11 cellular contexts compared by ENCODE assay signal in genomic region chr9:127767405-127767804, GRCh38. TPM values are rescaled to one million over a fixed set of nuclear protein-coding genes. Genes with fewer than 3 reads are reported as not detected.
DNase-seq lines count a peak whose midpoint lies in the region; ATAC-seq and TF ChIP-seq lines count a peak whose summit lies in the region.
"Had no signal": no experiment of that assay in that cellular context is flagged by ENCODE, and none has a peak within 500 bp of the region (broad histone marks: within the 10 kb centered on the region; RNA-seq: fewer than 3 reads in every experiment).

No MANE protein-coding gene starts in this region.

- peaks cover 2% of the 10 kb centered on the region for H3K36me3 Mint-ChIP-seq in T-helper 17 cell (ENCODE audit: low read depth)

- H3K27me3 ChIP-seq in HL-60 (ENCODE audit: insufficient read depth, poor library complexity, severe bottlenecking): no peaks in the 10 kb centered on the region
- no peaks in the 10 kb centered on the region for H3K27me3 ChIP-seq in esophagus (ENCODE audit: control insufficient read depth in 1 of 2, insufficient read depth in 2 of 2, low read length in 2 of 2)
- H3K27me3 ChIP-seq in rectal smooth muscle tissue (ENCODE audit: control insufficient read depth, insufficient read depth, low read length): no peaks in the 10 kb centered on the region

- H3K4me3 Mint-ChIP-seq in T-helper 17 cell: peak overlapping the region; percentile 78

- H3K9ac ChIP-seq in rectal smooth muscle tissue (ENCODE audit: low read length): no peak overlapping the region

- H3K27ac ChIP-seq in HL-60 (replicated peaks) (peak overlapping the region; percentile 34), esophagus (ENCODE audit: low read depth in 2 of 2, low read length in 1 of 2) (peak overlapping the region; percentile 51 to 64), rectal smooth muscle tissue (ENCODE audit: low read depth, low read length) (peak overlapping the region; percentile 16)

- no peak for ATAC-seq in T-helper 17 cell

- DNase-seq in HL-60 (ENCODE audit: low read depth in 1 of 2, low spot score in 1 of 2) (no peak), T-helper 17 cell (no peak), lower leg skin (ENCODE audit: low spot score in 2 of 2) (no peak), NCI-H2107 treated with DMSO at 0.1 percent for 48 hours (lab: John Stamatoyannopoulos, UW; ENCODE audit: unreplicated experiment) (no peak), NCI-H128 (lab: John Stamatoyannopoulos, UW; ENCODE audit: unreplicated experiment) (no peak)
- no peak for DNase-seq in activated CD4-positive, CD25-positive, alpha-beta regulatory T cell (lab: John Stamatoyannopoulos, UW)
- DNase-seq: DMS79, MV-4-11, SHP77 had no signal

- no peaks in the 10 kb centered on the region for H3K27me3 Mint-ChIP-seq in T-helper 17 cell

- no peaks in the 10 kb centered on the region for H3K36me3 ChIP-seq in esophagus (ENCODE audit: control insufficient read depth in 2 of 2, insufficient read depth in 2 of 2, low read length in 1 of 2)
- no peaks in the 10 kb centered on the region for H3K36me3 ChIP-seq in rectal smooth muscle tissue (ENCODE audit: control insufficient read depth, insufficient read depth, low read length)

- intact Hi-C loops in lower leg skin (cut with DNase I; ENCODE audit: low total_unique reads): no loop called here

- no peak overlapping the region for H3K4me3 ChIP-seq in HL-60 (replicated peaks; ENCODE audit: insufficient read depth, low read length)
- H3K4me3 ChIP-seq in esophagus (ENCODE audit: low read depth in 1 of 2, low read length in 2 of 2): no peak overlapping the region
- no peak overlapping the region for H3K4me3 ChIP-seq in rectal smooth muscle tissue (ENCODE audit: low read length)
- H3K4me3 ChIP-seq in lower leg skin (ENCODE audit: low read depth, poor library complexity, severe bottlenecking): no peak overlapping the region

- H3K4me1 Mint-ChIP-seq in T-helper 17 cell: peaks cover 67% of the 10 kb centered on the region

- TF ChIP-seq CTCF in HL-60 (IDR thresholded peaks at IDR 0.05; ENCODE audit: insufficient read depth, low read length) (no peak), lower leg skin (IDR thresholded peaks at IDR 0.05) (no peak)

- H3K4me1 ChIP-seq in esophagus (ENCODE audit: control insufficient read depth in 2 of 2, insufficient read depth in 2 of 2, low read length in 1 of 2) (peaks cover 0 to 5% of the 10 kb centered on the region in 2 donors), rectal smooth muscle tissue (ENCODE audit: control insufficient read depth, insufficient read depth, low read length) (no peaks in the 10 kb centered on the region)

- peak overlapping the region; percentile 96 for H3K27ac Mint-ChIP-seq in T-helper 17 cell

- 58 to 64% methylated on average over 3 of the region's 3 CpGs for WGBS in esophagus, 2 donors
- 64 to 81% methylated on average over 3 of the region's 3 CpGs for WGBS in lower leg skin, 2 donors

- no peak for TF ChIP-seq POLR2A in lower leg skin (IDR thresholded peaks at IDR 0.05)

- no peaks in the 10 kb centered on the region for H3K9me3 ChIP-seq in T-helper 17 cell (ENCODE audit: control insufficient read depth, low read length, poor library complexity, severe bottlenecking)
- no peaks in the 10 kb centered on the region for H3K9me3 ChIP-seq in esophagus (ENCODE audit: control insufficient read depth in 2 of 2, insufficient read depth in 1 of 2, low read depth in 1 of 2, low read length in 1 of 2)

RNA-seq across cellular contexts. Expression of gene SH2D3C, which starts 11.1 kb away (rescaled TPM):
- total RNA-seq in T-helper 17 cell: 10 to 100 TPM; 15.9 to 27.2 TPM
- polyA plus RNA-seq in esophagus: 1 to 10 TPM; 2.8 to 3.2 TPM
- total RNA-seq in lower leg skin: 1 to 10 TPM; 1.9 to 8.5 (median 5.3) TPM

RNA-seq across cellular contexts. Expression of gene CDK9, which starts 18.4 kb away (rescaled TPM):
- 100 to 1,000 TPM; 107 to 123 TPM for total RNA-seq in T-helper 17 cell
- polyA plus RNA-seq in esophagus: 10 to 100 TPM; 34.2 to 44.2 TPM
- 10 to 100 TPM; 60.7 to 96.3 (median 70.7) TPM for total RNA-seq in lower leg skin

RNA-seq across cellular contexts. Expression of gene TOR2A, which starts 32.3 kb away (rescaled TPM):
- total RNA-seq in T-helper 17 cell (10 to 100 TPM in 1 of 2 donors, 1 to 10 TPM in 1; 9.4 to 10.5 TPM), lower leg skin (10 to 100 TPM; 11.5 to 19.9 (median 15.1) TPM)
- 10 to 100 TPM; 10.0 to 13.2 TPM for polyA plus RNA-seq in esophagus

RNA-seq across cellular contexts. Expression of gene FPGS, which starts 35.3 kb away (rescaled TPM):
- total RNA-seq in T-helper 17 cell (10 to 100 TPM; 71.2 to 80.6 TPM), lower leg skin (10 to 100 TPM; 21.3 to 46.5 (median 37.4) TPM)
- 10 to 100 TPM; 28.7 to 31.5 TPM for polyA plus RNA-seq in esophagus

RNA-seq across cellular contexts. Expression of gene TTC16, which starts 51.5 kb away (rescaled TPM):
- total RNA-seq in T-helper 17 cell: 1 to 10 TPM; 3.7 to 4.3 TPM
- under 1 TPM; 0.04 to 0.10 TPM for polyA plus RNA-seq in esophagus
- under 1 TPM in 1 of 4 donors, not detected in 3; 0.25 TPM for total RNA-seq in lower leg skin
